Comparison of ENCODE assay signal across 26 cellular contexts in the genomic region with DNA sequence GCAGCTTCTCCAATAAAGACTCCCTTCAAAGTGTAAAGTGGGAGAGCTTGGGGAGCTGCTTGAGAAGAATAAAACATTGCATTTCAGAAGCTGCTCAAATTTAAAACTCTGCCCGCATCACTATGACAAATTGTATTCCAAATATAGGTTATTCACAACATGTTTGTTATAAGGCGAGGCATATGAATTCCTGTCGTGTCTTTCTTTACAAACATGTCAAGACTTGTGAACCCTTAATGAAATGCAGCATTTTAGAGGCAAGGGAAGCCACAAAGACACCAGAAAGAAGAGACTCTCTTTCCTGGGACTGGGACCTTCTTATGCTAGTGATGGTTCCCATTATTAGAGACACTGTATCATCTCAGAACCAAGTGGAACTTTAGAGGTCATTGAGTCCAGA.
"Had no signal": no experiment of that assay in that cellular context is flagged by ENCODE, and none has a peak within 500 bp of the region (broad histone marks: within the 10 kb centered on the region; RNA-seq: fewer than 3 reads in every experiment).

No MANE protein-coding gene starts in this region.

- H3K27me3 ChIP-seq: cardiac muscle cell, dorsolateral prefrontal cortex, pancreas, sigmoid colon, uterus had no signal

- ATAC-seq: activated naive CD4-positive, alpha-beta T cell treated with anti-CD3 and anti-CD28 coated beads, Interleukin-2, amount 50 U/mL, for 72 hours; activated T-cell treated with anti-CD3 and anti-CD28 coated beads, Interleukin-2, amount 50 U/mL, for 72 hours; left ventricle myocardium superior; pancreas; stimulated activated effector memory CD8-positive, alpha-beta T cell treated with anti-CD3 and anti-CD28 coated beads, Interleukin-12 subunit alpha, Interleukin-12 subunit beta, amount 100 ng/mL, for 72 hours had no signal

- DNase-seq: activated CD4-positive, alpha-beta T cell treated with anti-CD3 and anti-CD28 coated beads for 4 hours; activated CD4-positive, alpha-beta T cell treated with anti-CD3 and anti-CD28 coated beads, Interleukin-2, amount 50 U/mL, for 4 hours; activated CD4-positive, CD25-positive, alpha-beta regulatory T cell; activated naive CD4-positive, alpha-beta T cell; activated T-cell treated with anti-CD3 and anti-CD28 coated beads for 4 hours; activated T-cell treated with anti-CD3 and anti-CD28 coated beads, Interleukin-2, amount 50 U/mL, for 72 hours; anterior cingulate cortex; dorsolateral prefrontal cortex; effector memory CD4-positive, alpha-beta T cell; foreskin melanocyte; left ventricle myocardium superior; naive B cell; nephron progenitor cell; nucleus accumbens; pancreas; sigmoid colon; small intestine; stimulated activated CD4-positive, alpha-beta T cell treated with anti-CD3 and anti-CD28 coated beads, Interleukin-4, amount 100 ng/mL, for 24 hours; T-helper 1 cell; uterus had no signal

- H3K9me3 ChIP-seq: pancreas, prostate gland, sigmoid colon, thoracic aorta, uterus had no signal

- H3K27ac ChIP-seq: cardiac muscle cell, coronary artery, dorsolateral prefrontal cortex, pancreas, prostate gland, sigmoid colon, thoracic aorta, uterus had no signal

- H3K4me3 ChIP-seq: cardiac muscle cell, coronary artery, dorsolateral prefrontal cortex, pancreas, prostate gland, sigmoid colon, thoracic aorta, uterus had no signal

- H3K36me3 ChIP-seq: cardiac muscle cell, pancreas, prostate gland, sigmoid colon, thoracic aorta, uterus had no signal

- H3K4me1 ChIP-seq: pancreas, prostate gland, sigmoid colon, uterus had no signal
